In the genomic region with DNA sequence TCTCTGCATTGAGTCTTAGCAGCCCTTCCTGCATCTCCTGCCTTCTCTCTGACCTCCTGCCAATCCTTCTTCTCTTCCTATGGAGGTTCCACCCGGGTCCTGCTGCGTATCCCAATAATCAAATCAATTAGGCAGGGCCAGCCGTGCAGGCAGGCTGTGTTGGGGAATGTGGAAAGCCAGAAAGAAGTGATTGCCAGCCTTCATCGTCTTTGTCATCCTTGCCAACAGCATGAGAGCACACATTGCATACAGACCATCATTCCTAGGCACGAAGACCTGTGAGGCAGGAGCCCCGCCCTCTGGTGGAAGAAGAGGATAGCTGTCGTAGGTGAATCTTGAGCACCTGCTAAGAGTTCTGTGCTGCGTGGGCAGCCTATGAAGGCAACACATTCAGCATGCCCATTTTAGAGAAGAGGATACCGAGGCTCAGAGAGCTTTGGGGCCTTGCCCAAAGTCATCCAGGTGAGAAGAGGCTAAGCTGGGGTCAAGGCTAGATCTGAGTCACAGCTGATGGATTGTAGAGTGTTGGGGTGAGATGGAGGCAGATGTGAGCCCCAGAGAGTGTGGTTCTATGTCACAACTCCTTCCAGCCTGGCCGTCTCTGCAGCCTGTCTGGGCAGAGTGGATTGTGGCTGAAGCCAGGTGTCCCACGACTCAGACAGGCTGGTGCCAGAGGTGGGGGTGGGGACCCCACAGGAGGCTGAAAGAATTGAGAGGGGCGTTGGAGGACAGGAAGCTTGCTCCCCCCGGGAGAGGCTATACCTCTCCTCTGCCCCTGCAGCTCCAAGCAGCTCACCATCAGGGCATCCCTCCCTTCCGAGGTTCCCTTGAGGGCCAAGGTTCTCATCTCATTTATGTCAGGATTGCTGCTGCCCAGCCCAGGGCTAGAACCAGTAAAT, we compare ENCODE assay signal across 8 cellular contexts. TPM values are rescaled to one million over a fixed set of nuclear protein-coding genes. Genes with fewer than 3 reads are reported as not detected.
DNase-seq lines count a peak whose midpoint lies in the region; ATAC-seq and TF ChIP-seq lines count a peak whose summit lies in the region.

No MANE protein-coding gene starts in this region.

- H3K4me1 ChIP-seq in BE2C: peaks cover 34% of the 10 kb centered on the region

- H3K4me3 ChIP-seq in BE2C (ENCODE audit: low read depth, low read length): no peak overlapping the region
- no peak overlapping the region for H3K4me3 ChIP-seq in GM12875 (ENCODE audit: low read depth, low read length)
- H3K4me3 ChIP-seq in fibroblast of mammary gland (ENCODE audit: control insufficient read depth, low read depth, low read length): no peak overlapping the region

- ATAC-seq in HG02870 (IDR thresholded peaks at IDR 0.05; ENCODE audit: unreplicated experiment) (no peak), GM19452 (IDR thresholded peaks at IDR 0.05; ENCODE audit: unreplicated experiment) (no peak)

- H3K27me3 ChIP-seq in BE2C: no peaks in the 10 kb centered on the region

- DNase-seq in BE2C: no peak
- peak; percentile 46 for DNase-seq in NCI-H748 (lab: John Stamatoyannopoulos, UW; ENCODE audit: unreplicated experiment)
- no peak for DNase-seq in fibroblast of mammary gland (ENCODE audit: low read depth)
- no peak for DNase-seq in NK-92 (lab: John Stamatoyannopoulos, UW; ENCODE audit: unreplicated experiment)
- DNase-seq in activated CD4-positive, CD25-positive, alpha-beta regulatory T cell treated with anti-CD3 and anti-CD28 coated beads, Interleukin-2, amount 50 U/mL, for 72 hours: no peak

- peak; percentile 40 for TF ChIP-seq CTCF in BE2C (IDR thresholded peaks at IDR 0.05; ENCODE audit: low read depth, low read length)
- peak; percentile 67; the same call in 1 of the 2 replicates for TF ChIP-seq CTCF in GM12875 (IDR thresholded peaks at IDR 0.05; ENCODE audit: borderline replicate concordance, insufficient read depth, low read depth, low read length)
- TF ChIP-seq CTCF in fibroblast of mammary gland (conservative IDR thresholded peaks at IDR 0.05; ENCODE audit: control insufficient read depth, insufficient read depth, low read depth, low read length): peak; percentile 6

- peaks cover 22% of the 10 kb centered on the region for H3K36me3 ChIP-seq in BE2C

- H3K9me3 ChIP-seq in BE2C: no peaks in the 10 kb centered on the region

RNA-seq across cellular contexts. Expression of a gene that starts 12.7 kb away (rescaled TPM):
- polyA plus RNA-seq in BE2C (2012; ENCODE audit: insufficient read depth, insufficient read length, low read depth): 24.7 TPM

Comparison
In these comparisons a context has a peak if more than half of its experiments do, and no peak if none do; other contexts are left out.
1. CTCF ChIP-seq: peak in every context shown above with its lines; median percentile 67 in GM12875; 40 in BE2C; 6 in fibroblast of mammary gland.